Comparison of ENCODE assay signal across 20 cellular contexts in the genomic region with DNA sequence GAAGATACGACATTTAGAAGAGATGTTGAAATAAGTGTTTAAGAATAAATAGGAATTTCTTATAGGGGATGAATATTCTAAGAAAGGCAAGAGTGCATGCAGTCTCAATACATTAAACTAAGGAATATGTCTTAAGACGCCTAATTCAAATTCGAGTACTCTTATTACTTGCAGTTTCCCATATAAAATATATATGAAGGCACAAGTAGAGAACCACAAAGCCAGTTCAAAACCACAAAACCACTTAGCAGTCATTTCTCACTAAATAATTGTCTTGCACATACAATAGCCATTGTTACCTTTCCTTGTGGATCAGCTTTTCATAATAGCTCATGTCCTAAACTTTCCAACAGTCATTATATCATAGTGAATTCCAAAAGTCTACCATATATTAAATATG.
"Had no signal": no experiment of that assay in that cellular context is flagged by ENCODE, and none has a peak within 500 bp of the region (broad histone marks: within the 10 kb centered on the region; RNA-seq: fewer than 3 reads in every experiment).

No MANE protein-coding gene starts in this region.

- H3K4me3 Mint-ChIP-seq: activated CD8-positive, alpha-beta T cell treated with anti-CD3 and anti-CD28 coated beads for 36 hours; activated naive CD8-positive, alpha-beta T cell treated with anti-CD3 and anti-CD28 coated beads, Interleukin-2, amount 10 ng/mL, durations not matched to agents 7 days and 5 days; activated T-cell treated with anti-CD3 and anti-CD28 coated beads, Interleukin-2, amount 50 U/mL, for 4 hours; endodermal cell; naive thymus-derived CD8-positive, alpha-beta T cell; WTC11 had no signal

- H3K4me1 ChIP-seq: body of pancreas, colonic mucosa, prostate gland had no signal

- H3K27me3 Mint-ChIP-seq: activated CD8-positive, alpha-beta T cell treated with anti-CD3 and anti-CD28 coated beads for 36 hours; activated naive CD8-positive, alpha-beta T cell treated with anti-CD3 and anti-CD28 coated beads, Interleukin-2, amount 10 ng/mL, durations not matched to agents 7 days and 5 days; naive thymus-derived CD8-positive, alpha-beta T cell had no signal

- ATAC-seq: activated CD8-positive, alpha-beta T cell treated with anti-CD3 and anti-CD28 coated beads for 36 hours; activated T-cell treated with anti-CD3 and anti-CD28 coated beads, Interleukin-2, amount 50 U/mL, for 4 hours; body of pancreas; naive thymus-derived CD8-positive, alpha-beta T cell; WTC11 had no signal

- H3K9me3 ChIP-seq: body of pancreas, colonic mucosa, prostate gland, right atrium auricular region had no signal

- H3K4me3 ChIP-seq: body of pancreas, colonic mucosa, prostate gland, right atrium auricular region had no signal

- H3K27ac Mint-ChIP-seq: activated CD8-positive, alpha-beta T cell treated with anti-CD3 and anti-CD28 coated beads for 36 hours; activated naive CD8-positive, alpha-beta T cell treated with anti-CD3 and anti-CD28 coated beads, Interleukin-2, amount 10 ng/mL, durations not matched to agents 7 days and 5 days; endodermal cell had no signal

- DNase-seq: activated CD4-positive, alpha-beta T cell treated with anti-CD3 and anti-CD28 coated beads for 4 hours; activated CD8-positive, alpha-beta memory T cell treated with anti-CD3 and anti-CD28 coated beads, Interleukin-2, amount 50 U/mL, for 4 hours; activated CD8-positive, alpha-beta T cell treated with anti-CD3 and anti-CD28 coated beads for 36 hours; activated effector memory CD4-positive, alpha-beta T cell treated with Interleukin-2 at 50 U/mL for 16 hours; activated naive CD8-positive, alpha-beta T cell treated with anti-CD3 and anti-CD28 coated beads, Interleukin-2, amount 10 ng/mL, durations not matched to agents 7 days and 5 days; activated T-cell treated with anti-CD3 and anti-CD28 coated beads, Interleukin-2, amount 50 U/mL, for 4 hours; body of pancreas; caudate nucleus; colonic mucosa; endodermal cell; foreskin fibroblast; mesendoderm; naive thymus-derived CD8-positive, alpha-beta T cell; stimulated activated CD4-positive, alpha-beta T cell treated with anti-CD3 and anti-CD28 coated beads, Interleukin-2, amount 100 ng/mL, for 24 hours; stimulated activated naive CD4-positive, alpha-beta T cell treated with Interleukin-2 at 50 U/mL for 16 hours; trophoblast cell had no signal

- H3K36me3 Mint-ChIP-seq: WTC11 had no signal

- H3K27me3 ChIP-seq: body of pancreas, colonic mucosa, right atrium auricular region had no signal

- H3K36me3 ChIP-seq: colonic mucosa, prostate gland, right atrium auricular region had no signal

- H3K9me3 Mint-ChIP-seq: activated CD8-positive, alpha-beta T cell treated with anti-CD3 and anti-CD28 coated beads for 36 hours; activated naive CD8-positive, alpha-beta T cell treated with anti-CD3 and anti-CD28 coated beads, Interleukin-2, amount 10 ng/mL, durations not matched to agents 7 days and 5 days; activated T-cell treated with anti-CD3 and anti-CD28 coated beads, Interleukin-2, amount 50 U/mL, for 4 hours; endodermal cell; naive thymus-derived CD8-positive, alpha-beta T cell; WTC11 had no signal

- H3K4me1 Mint-ChIP-seq: endodermal cell, WTC11 had no signal

- H3K27ac ChIP-seq: body of pancreas, colonic mucosa, epithelial cell of prostate, prostate gland, right atrium auricular region had no signal
